In genomic region chr4:138672393-138672976, GRCh38 we compare ENCODE assay signal across 12 cellular contexts.
DNase-seq lines count a peak whose midpoint lies in the region; ATAC-seq, FAIRE-seq and TF ChIP-seq lines count a peak whose summit lies in the region.
"Had no signal": no experiment of that assay in that cellular context is flagged by ENCODE, and none has a peak within 500 bp of the region (broad histone marks: within the 10 kb centered on the region; RNA-seq: fewer than 3 reads in every experiment).

No MANE protein-coding gene starts in this region.

- intact Hi-C loops in HepG2 (cut with micrococcal nuclease; ENCODE audit: unreplicated experiment): no loop called here

- H3K4me3 Mint-ChIP-seq in activated T-helper 17 cell treated with anti-CD3 and anti-CD28 coated beads, Interleukin-2, amount 50 U/mL, for 72 hours: no peak overlapping the region

- peaks cover 19% of the 10 kb centered on the region for H3K4me1 ChIP-seq in HepG2 (ENCODE audit: insufficient read depth, low read length)
- H3K4me1 ChIP-seq: uterus had no signal

- in situ Hi-C loops in GM13977 (cut with MboI; ENCODE audit: low pct_unique_long_range_greater_than_20kb, low sequenced_read_pairs, unreplicated experiment) (no loop called here), HepG2 (cut with HindIII; ENCODE audit: extremely low pct_ligation_motif_present, low pct_unique_long_range_greater_than_20kb) (loop anchor here (10.0 kb wide), 1 partner anchor 98 kb away; no protein-coding TSS in a partner anchor)

- peak; percentile 48 for ATAC-seq in GM21515 (IDR thresholded peaks at IDR 0.05; ENCODE audit: unreplicated experiment)
- peak; percentile 52 for ATAC-seq in HG03175 (IDR thresholded peaks at IDR 0.05; ENCODE audit: unreplicated experiment)
- ATAC-seq in HepG2: peak; percentile 54
- ATAC-seq in activated T-helper 17 cell treated with anti-CD3 and anti-CD28 coated beads, Interleukin-2, amount 50 U/mL, for 72 hours (replicated peaks): no peak
- ATAC-seq: left colon had no signal

- H3K9me3 ChIP-seq in HepG2 (ENCODE audit: low read length): no peaks in the 10 kb centered on the region
- H3K9me3 ChIP-seq: uterus had no signal

- no peaks in the 10 kb centered on the region for H3K36me3 Mint-ChIP-seq in activated T-helper 17 cell treated with anti-CD3 and anti-CD28 coated beads, Interleukin-2, amount 50 U/mL, for 72 hours (ENCODE audit: low read depth)

- POLR2A ChIA-PET in HepG2 (lab: Yijun Ruan, JAX): no interaction called here

- H3K27me3 ChIP-seq in HepG2 (ENCODE audit: control insufficient read depth in 1 of 2, insufficient read depth in 2 of 2, low read length in 2 of 2): 0 out of 5 replicates have a peak, but pooled peaks cover 0 to 5% of the 10 kb centered on the region in 2 experiments
- H3K27me3 ChIP-seq: uterus had no signal

- peak overlapping the region; percentile 53 for H3K4me2 ChIP-seq in HepG2 (ENCODE audit: low read depth, low read length)

- no peak overlapping the region for H3K9ac ChIP-seq in HepG2 (ENCODE audit: insufficient read depth, low read depth, low read length)

- TF ChIP-seq EP300 in HepG2 (IDR thresholded peaks at IDR 0.05; ENCODE audit: low read depth in 2 of 2, low read length in 2 of 2) (no peak), HepG2 (CRISPR knock-in tag; IDR thresholded peaks at IDR 0.05; ENCODE audit: borderline replicate concordance) (no peak)

- H3K27me3 Mint-ChIP-seq in activated T-helper 17 cell treated with anti-CD3 and anti-CD28 coated beads, Interleukin-2, amount 50 U/mL, for 72 hours: peaks cover 13% of the 10 kb centered on the region

- FAIRE-seq in HepG2 (lab: Jason Lieb, UNC): no peak

- H2AFZ ChIP-seq in HepG2 (ENCODE audit: low read length): no peak overlapping the region

- no peak for TF ChIP-seq RAD21 in HepG2 (CRISPR knock-in tag; IDR thresholded peaks at IDR 0.05)

- CTCF ChIA-PET in HepG2 (lab: Yijun Ruan, JAX; ENCODE audit: low intra/inter-chr PET ratio, low total read pairs): no interaction called here

- H3K36me3 ChIP-seq in HepG2 (replicated peaks in 1 of 2; ENCODE audit: control insufficient read depth in 1 of 2, insufficient read depth in 2 of 2, low read length in 2 of 2): no peaks in the 10 kb centered on the region
- H3K36me3 ChIP-seq: uterus had no signal

- no peaks in the 10 kb centered on the region for H4K20me1 ChIP-seq in HepG2 (ENCODE audit: insufficient read depth, low read length)

- 29% methylated on average over 9 of the region's 9 CpGs for WGBS in HepG2 (ENCODE audit: low lambda C conversion rate)

- H3K4me1 Mint-ChIP-seq in activated T-helper 17 cell treated with anti-CD3 and anti-CD28 coated beads, Interleukin-2, amount 50 U/mL, for 72 hours: no peaks in the 10 kb centered on the region

- no peak overlapping the region for H3K27ac Mint-ChIP-seq in activated T-helper 17 cell treated with anti-CD3 and anti-CD28 coated beads, Interleukin-2, amount 50 U/mL, for 72 hours

- no peak overlapping the region for H3K27ac ChIP-seq in HepG2 (ENCODE audit: extremely low read length, insufficient read depth, low read length)
- H3K27ac ChIP-seq: uterus had no signal

- no peaks in the 10 kb centered on the region for H3K79me2 ChIP-seq in HepG2 (ENCODE audit: insufficient read depth, low read length)

- TF ChIP-seq CTCF in GM13977 (IDR thresholded peaks at IDR 0.05; ENCODE audit: extremely low read depth, insufficient read depth, missing control alignments) (no peak), HepG2 (CRISPR knock-in tag; IDR thresholded peaks at IDR 0.05) (no peak)

- H3K9me3 Mint-ChIP-seq in activated T-helper 17 cell treated with anti-CD3 and anti-CD28 coated beads, Interleukin-2, amount 50 U/mL, for 72 hours: no peaks in the 10 kb centered on the region

- H3K4me3 ChIP-seq in HepG2 (replicated peaks in 1 of 3; ENCODE audit: insufficient read depth in 1 of 3, low read depth in 2 of 3, low read length in 3 of 3): 0 out of 6 replicates have a peak overlapping the region, but pooled peaks of 1 of the 3 experiments have one; percentile 32
- H3K4me3 ChIP-seq: uterus had no signal

- BruUV-seq in HepG2 (replicated peaks; lab: Mats Ljungman, UMichigan): no TSS peak

- no peak for TF ChIP-seq POLR2A in HepG2 (IDR thresholded peaks at IDR 0.05; ENCODE audit: insufficient read depth in 1 of 2, low read depth in 2 of 2, low read length in 2 of 2)

- DNase-seq in GM13977 (ENCODE audit: low spot score) (peak; percentile 10), HepG2 (ENCODE audit: low spot score) (no peak), NCI-H446 (lab: John Stamatoyannopoulos, UW) (no peak), NCI-H187 (lab: John Stamatoyannopoulos, UW) (no peak), nucleus accumbens (lab: John Stamatoyannopoulos, UW) (no peak)
- DNase-seq: effector CD8-positive, alpha-beta T cell; left colon; NCI-H1048; uterus had no signal

TF ChIP-seq in HepG2, 621 proteins besides CTCF, POLR2A, EP300 and RAD21:
- TF ChIP-seq ZNF343 (CRISPR knock-in tag; IDR thresholded peaks at IDR 0.05): peak; percentile 78; the same call in 1 of the 2 replicates
- no peak for TF ChIP-seq SAFB2 (CRISPR knock-in tag; IDR thresholded peaks at IDR 0.05; ENCODE audit: borderline replicate concordance, low read depth)
- TF ChIP-seq KLF12 (CRISPR knock-in tag; IDR thresholded peaks at IDR 0.05; ENCODE audit: borderline replicate concordance): no peak
- no peak for TF ChIP-seq AKAP8 (CRISPR knock-in tag; IDR thresholded peaks at IDR 0.05)
- no peak for TF ChIP-seq ZBTB33 (CRISPR knock-in tag; IDR thresholded peaks at IDR 0.05)
- no peak for TF ChIP-seq RARG (CRISPR knock-in tag; IDR thresholded peaks at IDR 0.05; ENCODE audit: low read depth)
- no peak for TF ChIP-seq ZSCAN22 (CRISPR knock-in tag; IDR thresholded peaks at IDR 0.05)
- TF ChIP-seq ZNF280D (CRISPR knock-in tag; IDR thresholded peaks at IDR 0.05): no peak
